30 cellular contexts compared by ENCODE assay signal in the genomic region with DNA sequence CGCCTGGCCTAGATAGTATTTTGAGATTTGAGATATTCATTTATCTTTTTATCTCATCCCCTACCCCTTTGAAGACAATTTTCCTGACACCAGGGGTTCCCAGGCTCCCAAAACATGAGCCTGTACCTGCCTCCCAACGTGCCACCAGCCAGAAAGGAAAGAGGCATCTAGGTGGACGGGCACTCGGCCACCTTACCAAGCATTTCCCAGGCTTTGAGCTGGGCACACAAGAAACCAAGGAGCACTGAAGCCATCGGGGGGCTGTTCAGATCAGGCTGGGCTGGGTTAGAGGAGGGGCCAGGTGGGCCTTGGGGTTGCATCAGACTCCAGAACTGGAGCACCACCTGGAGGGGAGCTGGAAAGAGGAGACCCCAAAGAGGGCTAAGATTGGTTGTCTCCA. TPM values are rescaled to one million over a fixed set of nuclear protein-coding genes. Genes with fewer than 3 reads are reported as not detected.
DNase-seq lines count a peak whose midpoint lies in the region; ATAC-seq, FAIRE-seq and TF ChIP-seq lines count a peak whose summit lies in the region.
"Had no signal": no experiment of that assay in that cellular context is flagged by ENCODE, and none has a peak within 500 bp of the region (broad histone marks: within the 10 kb centered on the region; RNA-seq: fewer than 3 reads in every experiment).

No MANE protein-coding gene starts in this region.

- peak; percentile 36; the same call in 1 of the 2 replicates for ATAC-seq in WTC11

- intact Hi-C loops in kidney (cut with DNase I) (no loop called here), MCF 10A (cut with micrococcal nuclease) (no loop called here)

- no peaks in the 10 kb centered on the region for H3K4me1 ChIP-seq in kidney (ENCODE audit: control insufficient read depth in 1 of 2, insufficient read depth in 1 of 2, low read depth in 1 of 2, low read length in 2 of 2)
- H3K4me1 ChIP-seq: HAP-1 had no signal

- H3K27me3 Mint-ChIP-seq in activated naive CD4-positive, alpha-beta T cell treated with anti-CD3 and anti-CD28 coated beads, Interleukin-2, amount 10 ng/mL, durations not matched to agents 7 days and 5 days = no peaks in the 10 kb centered on the region
- H3K27me3 Mint-ChIP-seq in WTC11 (ENCODE audit: low read depth) = no peaks in the 10 kb centered on the region
- no peaks in the 10 kb centered on the region for H3K27me3 Mint-ChIP-seq in type B pancreatic cell
- H3K27me3 Mint-ChIP-seq in MCF 10A (ENCODE audit: insufficient read depth, unreplicated experiment) = no peaks in the 10 kb centered on the region

- no peaks in the 10 kb centered on the region for H3K9me3 ChIP-seq in kidney (ENCODE audit: control insufficient read depth in 1 of 2, low read length in 2 of 2)
- H3K9me3 ChIP-seq: HAP-1 had no signal

- H3K27ac ChIP-seq in kidney (ENCODE audit: low read depth in 2 of 2, low read length in 2 of 2) = no peak overlapping the region
- no peak overlapping the region for H3K27ac ChIP-seq in RWPE1

- no peaks in the 10 kb centered on the region for H3K9me3 Mint-ChIP-seq in activated naive CD4-positive, alpha-beta T cell treated with anti-CD3 and anti-CD28 coated beads, Interleukin-2, amount 10 ng/mL, durations not matched to agents 7 days and 5 days
- H3K9me3 Mint-ChIP-seq in WTC11 (no peaks in the 10 kb centered on the region), type B pancreatic cell (peaks cover 5% of the 10 kb centered on the region), MCF 10A (ENCODE audit: unreplicated experiment) (no peaks in the 10 kb centered on the region)
- H3K9me3 Mint-ChIP-seq: HFFc6 had no signal

- POLR2A ChIA-PET in WTC11 (lab: Charles Lee) (interaction anchor here (0.6 kb wide), 1 partner anchor 31 kb away, joined by 3 read pairs; no protein-coding TSS in a partner anchor), RWPE1 (lab: Yijun Ruan, JAX; ENCODE audit: low non-redundant PET) (no interaction called here), MCF 10A (lab: Yijun Ruan, JAX) (no interaction called here)

- no peak overlapping the region for H3K4me3 ChIP-seq in kidney (ENCODE audit: low read length in 2 of 2)
- H3K4me3 ChIP-seq: HAP-1 had no signal

- CTCF ChIA-PET in activated naive CD4-positive, alpha-beta T cell treated with anti-CD3 and anti-CD28 coated beads, Interleukin-2, amount 10 ng/mL, durations not matched to agents 7 days and 5 days (lab: Charles Lee) = interaction anchor here (0.9 kb wide), 1 partner anchor 24 kb away, joined by 3 read pairs; no protein-coding TSS in a partner anchor
- CTCF ChIA-PET in WTC11 (lab: Charles Lee) (interaction anchor here (1.0 to 2.5 kb wide), 3 partner anchors 24 to 41 kb away, joined by 4 to 9 read pairs (median 5); no protein-coding TSS in a partner anchor), RWPE1 (lab: Yijun Ruan, JAX) (no interaction called here), MCF 10A (lab: Yijun Ruan, JAX) (interaction anchor here (2.4 kb wide), 1 partner anchor 24 kb away, joined by 9 read pairs; no protein-coding TSS in a partner anchor)

- peak overlapping the region; percentile 45 for H3K27ac Mint-ChIP-seq in activated naive CD4-positive, alpha-beta T cell treated with anti-CD3 and anti-CD28 coated beads, Interleukin-2, amount 10 ng/mL, durations not matched to agents 7 days and 5 days
- H3K27ac Mint-ChIP-seq in WTC11 = no peak overlapping the region
- peak overlapping the region; percentile 29 for H3K27ac Mint-ChIP-seq in type B pancreatic cell
- H3K27ac Mint-ChIP-seq in MCF 10A (ENCODE audit: low read depth, unreplicated experiment) = no peak overlapping the region
- H3K27ac Mint-ChIP-seq: HFFc6 had no signal

- peaks cover 5 to 7% of the 10 kb centered on the region in 2 donors for H3K36me3 ChIP-seq in kidney (ENCODE audit: control insufficient read depth in 1 of 2, insufficient read depth in 2 of 2, low read length in 2 of 2)

- BruUV-seq in MCF 10A (replicated peaks; lab: Mats Ljungman, UMichigan) = no TSS peak

- H3K9ac ChIP-seq in kidney (ENCODE audit: low read length in 2 of 2) = no peak overlapping the region

- peak; percentile 15 for DNase-seq in activated naive CD4-positive, alpha-beta T cell treated with anti-CD3 and anti-CD28 coated beads, Interleukin-2, amount 10 ng/mL, durations not matched to agents 7 days and 5 days
- no peak for DNase-seq in activated naive CD4-positive, alpha-beta T cell (lab: John Stamatoyannopoulos, UW)
- DNase-seq in WTC11 (ENCODE audit: low spot score) (no peak), kidney (peak; percentile 12), type B pancreatic cell (ENCODE audit: extremely low spot score, unreplicated experiment) (no peak), RWPE1 (ENCODE audit: low spot score) (no peak), MCF 10A (ENCODE audit: unreplicated experiment) (no peak), KG1 (lab: John Stamatoyannopoulos, UW) (no peak)
- DNase-seq: 8988T, ACHN, Calu3, DMS153, DND-41, HFFc6, Karpas-422, NCI-H1092 treated with DMSO at 0.1 percent for 48 hours, NCI-H1436, NCI-H187, NCI-H2081 treated with DMSO at 0.1 percent for 48 hours, NCI-H2171, NCI-H226, NCI-H510A, NCI-H69, RPMI8226, SHP77 had no signal

- H3K4me1 Mint-ChIP-seq in activated naive CD4-positive, alpha-beta T cell treated with anti-CD3 and anti-CD28 coated beads, Interleukin-2, amount 10 ng/mL, durations not matched to agents 7 days and 5 days = peaks cover 13% of the 10 kb centered on the region
- no peaks in the 10 kb centered on the region for H3K4me1 Mint-ChIP-seq in WTC11
- H3K4me1 Mint-ChIP-seq in type B pancreatic cell (ENCODE audit: unreplicated experiment) = peaks cover 13% of the 10 kb centered on the region
- peaks cover 17% of the 10 kb centered on the region for H3K4me1 Mint-ChIP-seq in MCF 10A (ENCODE audit: insufficient read depth, unreplicated experiment)

- no peak for TF ChIP-seq CTCF in WTC11 (IDR thresholded peaks at IDR 0.05)
- TF ChIP-seq CTCF in kidney (IDR thresholded peaks at IDR 0.05; ENCODE audit: borderline replicate concordance, extremely low read depth, insufficient read depth) = no peak
- TF ChIP-seq CTCF in type B pancreatic cell (conservative IDR thresholded peaks at IDR 0.05) = no peak
- no peak for TF ChIP-seq CTCF in RWPE1 (conservative IDR thresholded peaks at IDR 0.05; ENCODE audit: low read depth)
- TF ChIP-seq CTCF in MCF 10A (IDR thresholded peaks at IDR 0.05; ENCODE audit: unreplicated experiment) = no peak

- peaks cover 27% of the 10 kb centered on the region for H3K36me3 Mint-ChIP-seq in activated naive CD4-positive, alpha-beta T cell treated with anti-CD3 and anti-CD28 coated beads, Interleukin-2, amount 10 ng/mL, durations not matched to agents 7 days and 5 days
- H3K36me3 Mint-ChIP-seq in WTC11 (peaks cover 15% of the 10 kb centered on the region), type B pancreatic cell (peaks cover 17% of the 10 kb centered on the region), MCF 10A (ENCODE audit: insufficient read depth, unreplicated experiment) (peaks cover 10% of the 10 kb centered on the region)

- no peak overlapping the region for H3K4me3 Mint-ChIP-seq in activated naive CD4-positive, alpha-beta T cell treated with anti-CD3 and anti-CD28 coated beads, Interleukin-2, amount 10 ng/mL, durations not matched to agents 7 days and 5 days
- H3K4me3 Mint-ChIP-seq in WTC11 (no peak overlapping the region), type B pancreatic cell (no peak overlapping the region), MCF 10A (ENCODE audit: unreplicated experiment) (no peak overlapping the region)
- H3K4me3 Mint-ChIP-seq: HFFc6 had no signal

- FAIRE-seq in kidney (lab: Jason Lieb, UNC) = no peak
- FAIRE-seq: GM12892, GM19239, HTR-8/SVneo had no signal

TF ChIP-seq in WTC11, 78 proteins besides CTCF, POLR2A, EP300 and RAD21:
- TF ChIP-seq ZNF317 (CRISPR knock-in tag; IDR thresholded peaks at IDR 0.05; ENCODE audit: borderline replicate concordance, low read depth) (no peak), PRDM15 (CRISPR knock-in tag; IDR thresholded peaks at IDR 0.05) (peak; percentile 80)

RNA-seq across cellular contexts. Expression of gene BAIAP2L2, which starts 28.5 kb away (rescaled TPM):
- total RNA-seq in WTC11 (2021) (3.0 to 5.7 TPM (median 4.9 TPM) in 3 replicates), kidney (9.7 TPM), type B pancreatic cell (ENCODE audit: low replicate concordance) (4.5 and 12.1 TPM in 2 replicates), MCF 10A (2022) (3.6 and 7.1 TPM in 2 replicates)
- polyA plus RNA-seq in kidney (ENCODE audit: insufficient read depth, low read depth, low replicate concordance) = 27.8 TPM

RNA-seq across cellular contexts. Expression of gene PLA2G6, which starts 42.7 kb away (rescaled TPM):
- total RNA-seq in WTC11 (2021) = 29.9 to 44.1 TPM (median 37.6 TPM) in 3 replicates
- 61.6 TPM for total RNA-seq in kidney
- 26.6 TPM for polyA plus RNA-seq in kidney (ENCODE audit: insufficient read depth, low read depth, low replicate concordance)
- total RNA-seq in type B pancreatic cell (ENCODE audit: low replicate concordance) = 64.1 and 78.6 TPM in 2 replicates
- 37.5 and 40.3 TPM in 2 replicates for total RNA-seq in MCF 10A (2022)

RNA-seq across cellular contexts. Expression of gene SLC16A8, which starts 55.0 kb away (rescaled TPM):
- total RNA-seq in WTC11 (2021) (0.53 to 0.98 TPM (median 0.57 TPM) in 3 replicates), kidney (0.31 TPM), type B pancreatic cell (ENCODE audit: low replicate concordance) (not detected in 2 replicates), MCF 10A (2022) (not detected in 2 replicates)
- 0.92 TPM for polyA plus RNA-seq in kidney (ENCODE audit: insufficient read depth, low read depth, low replicate concordance)
- total RNA-seq: Calu3, HFFc6, SK-MEL-5 had no signal

Comparison
In these comparisons a context has a peak if more than half of its experiments do, and no peak if none do; other contexts are left out.
1. DNase-seq: peak in activated naive CD4-positive, alpha-beta T cell treated with anti-CD3 and anti-CD28 coated beads, Interleukin-2, amount 10 ng/mL, durations not matched to agents 7 days and 5 days (single experiment) and kidney (single experiment); none in activated naive CD4-positive, alpha-beta T cell (0 of 4), WTC11 (single experiment), type B pancreatic cell (single experiment), RWPE1 (single experiment), MCF 10A (single experiment) and KG1 (single experiment).
2. H3K27ac Mint-ChIP-seq: peak in activated naive CD4-positive, alpha-beta T cell treated with anti-CD3 and anti-CD28 coated beads, Interleukin-2, amount 10 ng/mL, durations not matched to agents 7 days and 5 days (single experiment) and type B pancreatic cell (single experiment); none in WTC11 (single experiment) and MCF 10A (single experiment).